13 cellular contexts compared by ENCODE assay signal in the genomic region with DNA sequence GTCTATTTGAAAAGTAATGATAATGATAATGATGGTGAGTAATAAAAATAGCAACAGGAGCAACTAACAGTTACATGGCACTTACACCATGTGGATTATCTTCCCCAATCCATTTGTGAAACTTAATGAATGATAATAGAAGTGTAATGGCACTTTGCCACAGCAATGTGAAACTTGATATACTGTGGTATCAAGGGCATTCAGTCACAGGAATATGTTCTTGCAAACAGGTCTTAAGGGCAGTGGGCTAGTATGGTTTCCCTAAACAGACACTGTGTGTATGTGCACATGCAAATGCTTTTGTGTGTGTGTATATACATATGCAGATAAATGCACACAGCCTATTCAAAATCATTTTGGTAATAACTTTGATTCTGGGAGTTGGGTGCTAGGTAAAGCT. TPM values are rescaled to one million over a fixed set of nuclear protein-coding genes. Genes with fewer than 3 reads are reported as not detected.
DNase-seq lines count a peak whose midpoint lies in the region; ATAC-seq, FAIRE-seq and TF ChIP-seq lines count a peak whose summit lies in the region.
"Had no signal": no experiment of that assay in that cellular context is flagged by ENCODE, and none has a peak within 500 bp of the region (broad histone marks: within the 10 kb centered on the region; RNA-seq: fewer than 3 reads in every experiment).

No MANE protein-coding gene starts in this region.

- no peaks in the 10 kb centered on the region for H3K4me1 Mint-ChIP-seq in endothelial cell (ENCODE audit: unreplicated experiment)

- ATAC-seq in GM18873 (IDR thresholded peaks at IDR 0.05; ENCODE audit: low FRiP score, unreplicated experiment), result no peak
- ATAC-seq: K562, PC-3, T-helper 17 cell had no signal

- TF ChIP-seq CTCF in endothelial cell (IDR thresholded peaks at IDR 0.05; ENCODE audit: unreplicated experiment), result no peak

- H3K36me3 Mint-ChIP-seq in endothelial cell (ENCODE audit: low read depth, unreplicated experiment), result no peaks in the 10 kb centered on the region

- DNase-seq in DMS 273 (lab: John Stamatoyannopoulos, UW; ENCODE audit: unreplicated experiment), result peak; percentile 67
- no peak for DNase-seq in HTR-8/SVneo (ENCODE audit: insufficient read length, low spot score)
- DNase-seq in NCI-H2107 (lab: John Stamatoyannopoulos, UW), result peak; percentile 48
- peak; percentile 65 for DNase-seq in NCI-H69 (lab: John Stamatoyannopoulos, UW)
- DNase-seq in endothelial cell (ENCODE audit: low spot score), result no peak
- DNase-seq in NCI-H510A treated with DMSO at 0.1 percent for 48 hours (lab: John Stamatoyannopoulos, UW), result no peak
- DNase-seq: HCEC 1CT, MV-4-11, NCI-H510A, PC-3, T-helper 17 cell had no signal

- H3K27ac Mint-ChIP-seq in endothelial cell (ENCODE audit: unreplicated experiment), result no peak overlapping the region
- H3K27ac Mint-ChIP-seq: T-helper 17 cell had no signal

- FAIRE-seq in HTR-8/SVneo (lab: Jason Lieb, UNC), result peak; percentile 94
- FAIRE-seq: K562 had no signal

- no peak overlapping the region for H3K4me3 Mint-ChIP-seq in endothelial cell (ENCODE audit: unreplicated experiment)
- H3K4me3 Mint-ChIP-seq: T-helper 17 cell had no signal

- H3K27me3 Mint-ChIP-seq in endothelial cell (ENCODE audit: unreplicated experiment), result no peaks in the 10 kb centered on the region

- no peaks in the 10 kb centered on the region for H3K9me3 Mint-ChIP-seq in endothelial cell (ENCODE audit: unreplicated experiment)

RNA-seq across cellular contexts. Expression of a gene that starts 26.3 kb away (rescaled TPM):
- total RNA-seq in endothelial cell (ENCODE audit: unreplicated experiment), result 78.4 TPM

Comparison
In these comparisons a context has a peak if more than half of its experiments do, and no peak if none do; other contexts are left out.
1. DNase-seq: peak in DMS 273 (single experiment), NCI-H2107 (single experiment) and NCI-H69 (single experiment); none in HTR-8/SVneo (single experiment), endothelial cell (single experiment) and NCI-H510A treated with DMSO at 0.1 percent for 48 hours (single experiment).